Comparison of ENCODE assay signal across 28 cellular contexts in genomic region chr10:102762401-102763015, GRCh38. TPM values are rescaled to one million over a fixed set of nuclear protein-coding genes. Genes with fewer than 3 reads are reported as not detected.
DNase-seq lines count a peak whose midpoint lies in the region; ATAC-seq and TF ChIP-seq lines count a peak whose summit lies in the region.
"Had no signal": no experiment of that assay in that cellular context is flagged by ENCODE, and none has a peak within 500 bp of the region (broad histone marks: within the 10 kb centered on the region; RNA-seq: fewer than 3 reads in every experiment).

No MANE protein-coding gene starts in this region.

- POLR2A ChIA-PET in activated CD4-positive, alpha-beta T cell treated with anti-CD3 and anti-CD28 coated beads for 36 hours (lab: Charles Lee) = no interaction called here

- H2AFZ ChIP-seq in parathyroid adenoma = no peak overlapping the region

- no peak overlapping the region for H3K4me3 ChIP-seq in parathyroid adenoma (ENCODE audit: low read depth, low read length)
- H3K4me3 ChIP-seq: gastrocnemius medialis, ovary had no signal

- peak overlapping the region; percentile 15 for H3K27ac ChIP-seq in parathyroid adenoma
- H3K27ac ChIP-seq: 22Rv1, gastrocnemius medialis, ovary had no signal

- H3K27me3 Mint-ChIP-seq in activated CD4-positive, alpha-beta T cell treated with anti-CD3 and anti-CD28 coated beads for 36 hours = no peaks in the 10 kb centered on the region
- H3K27me3 Mint-ChIP-seq: activated T-cell treated with anti-CD3 and anti-CD28 coated beads, Interleukin-2, amount 50 U/mL, for 24 hours; memory B cell; naive thymus-derived CD4-positive, alpha-beta T cell had no signal

- intact Hi-C loops in Right ventricle myocardium inferior (cut with DNase I) = no loop called here
- intact Hi-C loops in cardiac septum (cut with DNase I) = no loop called here
- intact Hi-C loops in left ventricle myocardium superior (cut with micrococcal nuclease) = no loop called here
- intact Hi-C loops in activated CD4-positive, alpha-beta T cell treated with anti-CD3 and anti-CD28 coated beads for 36 hours (cut with DNase I, micrococcal nuclease) = no loop called here
- intact Hi-C loops in sciatic nerve (cut with DNase I) = no loop called here

- H3K9me3 ChIP-seq in parathyroid adenoma (ENCODE audit: control insufficient read depth, low read length) = no peaks in the 10 kb centered on the region
- H3K9me3 ChIP-seq: gastrocnemius medialis, ovary had no signal

- H3K27ac Mint-ChIP-seq in activated CD4-positive, alpha-beta T cell treated with anti-CD3 and anti-CD28 coated beads for 36 hours = no peak overlapping the region
- H3K27ac Mint-ChIP-seq: activated naive CD4-positive, alpha-beta T cell treated with anti-CD3 and anti-CD28 coated beads for 36 hours; memory B cell had no signal

- ATAC-seq in Right ventricle myocardium inferior (peak; percentile 49), left ventricle myocardium superior (peak; percentile 53), GM18520 (IDR thresholded peaks at IDR 0.05; ENCODE audit: unreplicated experiment) (no peak), sciatic nerve (no peak)
- no peak for ATAC-seq in activated CD4-positive, alpha-beta T cell treated with anti-CD3 and anti-CD28 coated beads for 36 hours
- ATAC-seq: gastrocnemius medialis; naive thymus-derived CD4-positive, alpha-beta T cell had no signal

- H3K4me2 ChIP-seq in parathyroid adenoma (ENCODE audit: low read length) = no peak overlapping the region

- CTCF ChIA-PET in activated CD4-positive, alpha-beta T cell treated with anti-CD3 and anti-CD28 coated beads for 36 hours (lab: Charles Lee) = interaction anchor here (0.5 to 3.3 kb wide), 5 partner anchors 8 to 139 kb away, joined by 3 to 18 read pairs (median 3); no protein-coding TSS in a partner anchor

- H3K79me2 ChIP-seq in parathyroid adenoma = peaks cover 58% of the 10 kb centered on the region

- DNase-seq in Right ventricle myocardium inferior (ENCODE audit: missing footprints) = no peak
- DNase-seq in cardiac septum (ENCODE audit: low spot score) = no peak
- no peak for DNase-seq in left ventricle myocardium superior
- no peak for DNase-seq in activated CD4-positive, alpha-beta T cell treated with anti-CD3 and anti-CD28 coated beads for 36 hours
- no peak for DNase-seq in sciatic nerve (ENCODE audit: low spot score)
- DNase-seq in NCI-H146 treated with DMSO at 0.1 percent for 48 hours (lab: John Stamatoyannopoulos, UW; ENCODE audit: unreplicated experiment) = no peak
- DNase-seq: activated CD4-positive, CD25-positive, alpha-beta regulatory T cell treated with anti-CD3 and anti-CD28 coated beads, Interleukin-2, amount 50 U/mL, for 72 hours; activated CD8-positive, alpha-beta memory T cell treated with anti-CD3 and anti-CD28 coated beads for 24 hours; activated naive CD4-positive, alpha-beta T cell treated with anti-CD3 and anti-CD28 coated beads for 36 hours; activated T-cell treated with anti-CD3 and anti-CD28 coated beads, Interleukin-2, amount 50 U/mL, for 24 hours; anterior cingulate cortex; DMS53; effector CD4-positive, alpha-beta T cell; gastrocnemius medialis; GF-D8; KBM-7; MV-4-11; naive thymus-derived CD4-positive, alpha-beta T cell; NCI-H1694; NCI-H748 treated with DMSO at 0.1 percent for 48 hours; SHP77; substantia nigra; SW 1271 had no signal

- no peak overlapping the region for H3K4me3 Mint-ChIP-seq in activated CD4-positive, alpha-beta T cell treated with anti-CD3 and anti-CD28 coated beads for 36 hours
- H3K4me3 Mint-ChIP-seq: activated naive CD4-positive, alpha-beta T cell treated with anti-CD3 and anti-CD28 coated beads for 36 hours; activated T-cell treated with anti-CD3 and anti-CD28 coated beads, Interleukin-2, amount 50 U/mL, for 24 hours; memory B cell; naive thymus-derived CD4-positive, alpha-beta T cell had no signal

- H3K27me3 ChIP-seq in parathyroid adenoma (ENCODE audit: control insufficient read depth, insufficient read depth, low read length) = no peaks in the 10 kb centered on the region
- H3K27me3 ChIP-seq: gastrocnemius medialis, ovary had no signal

- H3K36me3 ChIP-seq in parathyroid adenoma (ENCODE audit: control insufficient read depth, insufficient read depth, low read length) = no peaks in the 10 kb centered on the region
- H3K36me3 ChIP-seq: gastrocnemius medialis, ovary had no signal

- H3K9me3 Mint-ChIP-seq in activated CD4-positive, alpha-beta T cell treated with anti-CD3 and anti-CD28 coated beads for 36 hours (ENCODE audit: low read depth) = no peaks in the 10 kb centered on the region
- H3K9me3 Mint-ChIP-seq: activated naive CD4-positive, alpha-beta T cell treated with anti-CD3 and anti-CD28 coated beads for 36 hours; activated T-cell treated with anti-CD3 and anti-CD28 coated beads, Interleukin-2, amount 50 U/mL, for 24 hours had no signal

- H3K36me3 Mint-ChIP-seq in activated CD4-positive, alpha-beta T cell treated with anti-CD3 and anti-CD28 coated beads for 36 hours (ENCODE audit: low read depth) = peaks cover 34% of the 10 kb centered on the region

- no peak for TF ChIP-seq CTCF in parathyroid adenoma (IDR thresholded peaks at IDR 0.05)

- no peak overlapping the region for H3K9ac ChIP-seq in parathyroid adenoma

- H3K4me1 ChIP-seq in parathyroid adenoma = peaks cover 59% of the 10 kb centered on the region

- H3K4me1 Mint-ChIP-seq in activated CD4-positive, alpha-beta T cell treated with anti-CD3 and anti-CD28 coated beads for 36 hours = peaks cover 44% of the 10 kb centered on the region

RNA-seq across cellular contexts. Expression of gene WBP1L, which starts 18.8 kb away (rescaled TPM):
- 25.9 TPM for total RNA-seq in Right ventricle myocardium inferior
- total RNA-seq in cardiac septum = 19.2 TPM
- total RNA-seq in left ventricle myocardium superior = 22.4 TPM
- 10 to 100 TPM; 14.9 to 16.4 TPM for total RNA-seq in activated CD4-positive, alpha-beta T cell treated with anti-CD3 and anti-CD28 coated beads for 36 hours
- total RNA-seq in sciatic nerve = 66.2 TPM

RNA-seq across cellular contexts. Expression of gene SFXN2, which starts 48.1 kb away (rescaled TPM):
- total RNA-seq in Right ventricle myocardium inferior = 0.68 TPM
- total RNA-seq in cardiac septum = 2.8 TPM
- 1.5 TPM for total RNA-seq in left ventricle myocardium superior
- 10 to 100 TPM; 18.2 to 20.7 TPM for total RNA-seq in activated CD4-positive, alpha-beta T cell treated with anti-CD3 and anti-CD28 coated beads for 36 hours
- total RNA-seq in sciatic nerve = 7.6 TPM

RNA-seq across cellular contexts. Expression of gene ARL3, which starts 48.3 kb away (rescaled TPM):
- total RNA-seq in Right ventricle myocardium inferior (15.4 TPM), cardiac septum (13.1 TPM), left ventricle myocardium superior (13.6 TPM), sciatic nerve (17.4 TPM)
- 1 to 10 TPM; 6.4 to 6.9 TPM for total RNA-seq in activated CD4-positive, alpha-beta T cell treated with anti-CD3 and anti-CD28 coated beads for 36 hours

Comparison
In these comparisons a context has a peak if more than half of its experiments do, and no peak if none do; other contexts are left out.
1. ATAC-seq: peak in Right ventricle myocardium inferior (single experiment) and left ventricle myocardium superior (single experiment); none in activated CD4-positive, alpha-beta T cell treated with anti-CD3 and anti-CD28 coated beads for 36 hours (single experiment), GM18520 (single experiment) and sciatic nerve (single experiment).